In the genomic region with DNA sequence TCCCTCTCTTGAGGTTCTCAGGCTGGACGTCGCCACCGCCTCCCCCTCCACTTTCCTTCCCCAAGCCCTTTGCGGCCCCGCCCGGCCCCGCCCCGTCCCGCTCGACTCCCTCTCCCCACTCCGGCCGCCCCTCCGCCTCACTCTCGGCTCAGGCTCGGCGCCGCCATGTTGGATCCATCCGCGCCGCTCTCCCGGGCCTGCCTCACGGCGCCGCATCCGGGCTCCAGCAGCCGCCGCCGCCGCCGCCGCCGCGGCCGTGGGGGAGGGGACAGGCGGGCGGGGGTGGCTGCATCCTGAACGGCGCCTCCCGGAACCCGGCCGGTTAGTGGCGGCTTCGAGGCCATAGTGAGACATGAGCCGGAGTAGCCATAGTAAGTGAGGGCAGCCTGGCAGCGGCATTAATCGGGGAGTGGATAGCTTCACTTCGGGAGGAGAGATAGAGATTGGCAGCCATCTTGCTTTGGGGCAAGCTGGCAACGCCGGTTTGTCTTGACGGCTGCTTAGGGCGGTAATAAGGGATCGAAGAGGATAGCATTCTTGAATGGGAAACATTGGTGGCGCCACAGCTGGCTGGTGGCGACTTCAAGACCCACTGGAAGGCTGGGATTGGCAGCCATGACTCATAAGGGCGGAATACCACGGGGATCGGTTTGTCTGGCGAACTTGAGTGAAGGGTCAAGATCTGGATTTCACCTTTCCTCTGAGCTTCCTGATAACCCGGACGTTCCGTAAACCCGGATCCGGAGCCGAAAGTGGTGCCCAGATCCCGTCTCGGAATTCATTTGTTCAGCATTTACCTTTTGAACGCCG, we compare ENCODE assay signal across 8 cellular contexts. TPM values are rescaled to one million over a fixed set of nuclear protein-coding genes. Genes with fewer than 3 reads are reported as not detected.
A peak's percentile ranks its signal among the peaks of the same experiment; 100 is the strongest.
DNase-seq lines count a peak whose midpoint lies in the region; ATAC-seq and TF ChIP-seq lines count a peak whose summit lies in the region.

A gene with protein sequence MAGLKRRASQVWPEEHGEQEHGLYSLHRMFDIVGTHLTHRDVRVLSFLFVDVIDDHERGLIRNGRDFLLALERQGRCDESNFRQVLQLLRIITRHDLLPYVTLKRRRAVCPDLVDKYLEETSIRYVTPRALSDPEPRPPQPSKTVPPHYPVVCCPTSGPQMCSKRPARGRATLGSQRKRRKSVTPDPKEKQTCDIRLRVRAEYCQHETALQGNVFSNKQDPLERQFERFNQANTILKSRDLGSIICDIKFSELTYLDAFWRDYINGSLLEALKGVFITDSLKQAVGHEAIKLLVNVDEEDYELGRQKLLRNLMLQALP (minus strand): TSS at position 258 of the 810 bp plus-strand sequence. CDS start 8,205 bp downstream, outside the sequence.

- H2AFZ ChIP-seq in SU-DHL-6 (ENCODE audit: low read depth, low read length, severe bottlenecking) (peak within 1 kb of the TSS; percentile 90), parathyroid adenoma (peak within 1 kb of the TSS; percentile 84)

- H3K4me1 ChIP-seq in parathyroid adenoma, result peaks cover 4% of the 10 kb centered on the region
- H3K4me1 ChIP-seq in tibial nerve, result peaks cover 0 to 61% (median 26%) of the 10 kb centered on the region in 4 donors

- H3K9me3 Mint-ChIP-seq in activated naive CD8-positive, alpha-beta T cell treated with anti-CD3 and anti-CD28 coated beads, Interleukin-2, amount 10 ng/mL, durations not matched to agents 7 days and 5 days, result no peaks in the 10 kb centered on the region

- H3F3A ChIP-seq in SU-DHL-6 (ENCODE audit: insufficient read depth), result peaks cover 20% of the 10 kb centered on the region

- POLR2A ChIA-PET in activated naive CD8-positive, alpha-beta T cell treated with anti-CD3 and anti-CD28 coated beads, Interleukin-2, amount 10 ng/mL, durations not matched to agents 7 days and 5 days (lab: Charles Lee), result interaction anchor here (0.6 to 2.4 kb wide), 16 partner anchors 9 to 126 kb away, joined by 3 to 15 read pairs (median 4); a partner anchor contains a TSS

- no peaks in the 10 kb centered on the region; the same call in 1 of the 2 replicates for H3K36me3 ChIP-seq in SU-DHL-6 (ENCODE audit: low read length)
- no peaks in the 10 kb centered on the region for H3K36me3 ChIP-seq in parathyroid adenoma (ENCODE audit: control insufficient read depth, insufficient read depth, low read length)
- H3K36me3 ChIP-seq in tibial nerve, result peaks cover 0 to 23% (median 13%) of the 10 kb centered on the region in 3 donors

- TF ChIP-seq EP300 in tibial nerve (IDR thresholded peaks at IDR 0.05), result peak; percentile 27 to 86

- H3K4me1 Mint-ChIP-seq in activated naive CD8-positive, alpha-beta T cell treated with anti-CD3 and anti-CD28 coated beads, Interleukin-2, amount 10 ng/mL, durations not matched to agents 7 days and 5 days, result peaks cover 35% of the 10 kb centered on the region

- TF ChIP-seq CTCF in GM12865 (IDR thresholded peaks at IDR 0.05; ENCODE audit: insufficient read depth, low read depth, low read length, missing control alignments) (no peak), SU-DHL-6 (IDR thresholded peaks at IDR 0.05; ENCODE audit: insufficient read depth, low read length, poor library complexity, severe bottlenecking) (no peak), parathyroid adenoma (IDR thresholded peaks at IDR 0.05) (no peak), tibial nerve (IDR thresholded peaks at IDR 0.05) (peak in 2 of 5 experiments; percentile 21 to 27)

- peak within 1 kb of the TSS; percentile 64 for H3K27ac ChIP-seq in SU-DHL-6 (ENCODE audit: low read depth, low read length)
- peak within 1 kb of the TSS; percentile 99 for H3K27ac ChIP-seq in parathyroid adenoma
- peak within 1 kb of the TSS; percentile 81 to 98 (median 95) for H3K27ac ChIP-seq in tibial nerve

- no peaks in the 10 kb centered on the region for H3K9me3 ChIP-seq in SU-DHL-6 (ENCODE audit: insufficient read depth, low read length)
- H3K9me3 ChIP-seq in parathyroid adenoma (ENCODE audit: control insufficient read depth, low read length), result no peaks in the 10 kb centered on the region
- no peaks in the 10 kb centered on the region for H3K9me3 ChIP-seq in tibial nerve

- no peaks in the 10 kb centered on the region for H3K9me2 ChIP-seq in SU-DHL-6 (replicated peaks; ENCODE audit: insufficient read depth, low read length)

- WGBS in tibial nerve, 2 donors, result 0 to 1% methylated on average over 49 to 58 of the region's 68 CpGs

- intact Hi-C loops in Right ventricle myocardium inferior (cut with DNase I), result loop anchor here (1.0 to 5.0 kb wide), 5 partner anchors 14 to 135 kb away; a partner anchor contains a TSS

- H3K4me3 Mint-ChIP-seq in activated naive CD8-positive, alpha-beta T cell treated with anti-CD3 and anti-CD28 coated beads, Interleukin-2, amount 10 ng/mL, durations not matched to agents 7 days and 5 days, result no peak within 1 kb of the TSS

- peak; percentile 51 to 52 for TF ChIP-seq POLR2A in tibial nerve (IDR thresholded peaks at IDR 0.05)

- H3K27me3 ChIP-seq in SU-DHL-6 (ENCODE audit: low read length), result no peaks in the 10 kb centered on the region
- H3K27me3 ChIP-seq in parathyroid adenoma (ENCODE audit: control insufficient read depth, insufficient read depth, low read length), result no peaks in the 10 kb centered on the region
- H3K27me3 ChIP-seq in tibial nerve, result no peaks in the 10 kb centered on the region

- peak; percentile 94 for ATAC-seq in HG02678 (IDR thresholded peaks at IDR 0.05; ENCODE audit: unreplicated experiment)
- ATAC-seq in activated naive CD8-positive, alpha-beta T cell treated with anti-CD3 and anti-CD28 coated beads, Interleukin-2, amount 10 ng/mL, durations not matched to agents 7 days and 5 days (ENCODE audit: low read depth), result peak; percentile 98
- ATAC-seq in Right ventricle myocardium inferior, result peak; percentile 94

- peak within 1 kb of the TSS; percentile 92 for H3K4me2 ChIP-seq in SU-DHL-6 (ENCODE audit: low read depth, low read length, poor library complexity, severe bottlenecking)
- peak within 1 kb of the TSS; percentile 85 for H3K4me2 ChIP-seq in parathyroid adenoma (ENCODE audit: low read length)

- no peaks in the 10 kb centered on the region for H3K27me3 Mint-ChIP-seq in activated naive CD8-positive, alpha-beta T cell treated with anti-CD3 and anti-CD28 coated beads, Interleukin-2, amount 10 ng/mL, durations not matched to agents 7 days and 5 days

- H3K4me3 ChIP-seq in GM12865 (ENCODE audit: low read depth, low read length) (peak within 1 kb of the TSS; percentile 100), SU-DHL-6 (ENCODE audit: insufficient read depth, low read length, poor library complexity, severe bottlenecking) (peak within 1 kb of the TSS; percentile 92), parathyroid adenoma (ENCODE audit: low read depth, low read length) (peak within 1 kb of the TSS; percentile 86), tibial nerve (peak within 1 kb of the TSS; percentile 54 to 82 (median 75))

- H4K20me1 ChIP-seq in SU-DHL-6 (ENCODE audit: low read depth, low read length), result no peaks in the 10 kb centered on the region

- H3K79me2 ChIP-seq in SU-DHL-6 (ENCODE audit: insufficient read depth, low read length), result peaks cover 19% of the 10 kb centered on the region
- no peaks in the 10 kb centered on the region for H3K79me2 ChIP-seq in parathyroid adenoma

- H3K36me3 Mint-ChIP-seq in activated naive CD8-positive, alpha-beta T cell treated with anti-CD3 and anti-CD28 coated beads, Interleukin-2, amount 10 ng/mL, durations not matched to agents 7 days and 5 days, result peaks cover 22% of the 10 kb centered on the region

- peak; percentile 97 for DNase-seq in GM12865 (ENCODE audit: low read depth)
- DNase-seq in NCI-H128 (lab: John Stamatoyannopoulos, UW; ENCODE audit: unreplicated experiment), result peak; percentile 83
- DNase-seq in activated naive CD8-positive, alpha-beta T cell treated with anti-CD3 and anti-CD28 coated beads, Interleukin-2, amount 10 ng/mL, durations not matched to agents 7 days and 5 days, result peak; percentile 92
- peak; percentile 97 for DNase-seq in Right ventricle myocardium inferior (ENCODE audit: missing footprints)
- peak; percentile 90 to 92 for DNase-seq in tibial nerve (ENCODE audit: low spot score in 2 of 2)

- H3K27ac Mint-ChIP-seq in activated naive CD8-positive, alpha-beta T cell treated with anti-CD3 and anti-CD28 coated beads, Interleukin-2, amount 10 ng/mL, durations not matched to agents 7 days and 5 days, result no peak within 1 kb of the TSS

- peak within 1 kb of the TSS; percentile 83 for H3K9ac ChIP-seq in SU-DHL-6 (ENCODE audit: low read length)
- H3K9ac ChIP-seq in parathyroid adenoma, result peak within 1 kb of the TSS; percentile 87

RNA-seq across cellular contexts. Expression of the gene that starts here (rescaled TPM):
- total RNA-seq in activated naive CD8-positive, alpha-beta T cell treated with anti-CD3 and anti-CD28 coated beads, Interleukin-2, amount 10 ng/mL, durations not matched to agents 7 days and 5 days, result 10 to 100 TPM; 39.8 to 40.3 TPM
- total RNA-seq in Right ventricle myocardium inferior, result 29.2 TPM
- total RNA-seq in tibial nerve, result 10 to 100 TPM; 20.1 to 48.8 (median 27.0) TPM

Comparison
In these comparisons a context has a peak if more than half of its experiments do, and no peak if none do; other contexts are left out.
1. Peak in every context shown above with its lines: DNase-seq, ATAC-seq, H3K4me3 ChIP-seq and H3K27ac ChIP-seq.